In the genomic region with DNA sequence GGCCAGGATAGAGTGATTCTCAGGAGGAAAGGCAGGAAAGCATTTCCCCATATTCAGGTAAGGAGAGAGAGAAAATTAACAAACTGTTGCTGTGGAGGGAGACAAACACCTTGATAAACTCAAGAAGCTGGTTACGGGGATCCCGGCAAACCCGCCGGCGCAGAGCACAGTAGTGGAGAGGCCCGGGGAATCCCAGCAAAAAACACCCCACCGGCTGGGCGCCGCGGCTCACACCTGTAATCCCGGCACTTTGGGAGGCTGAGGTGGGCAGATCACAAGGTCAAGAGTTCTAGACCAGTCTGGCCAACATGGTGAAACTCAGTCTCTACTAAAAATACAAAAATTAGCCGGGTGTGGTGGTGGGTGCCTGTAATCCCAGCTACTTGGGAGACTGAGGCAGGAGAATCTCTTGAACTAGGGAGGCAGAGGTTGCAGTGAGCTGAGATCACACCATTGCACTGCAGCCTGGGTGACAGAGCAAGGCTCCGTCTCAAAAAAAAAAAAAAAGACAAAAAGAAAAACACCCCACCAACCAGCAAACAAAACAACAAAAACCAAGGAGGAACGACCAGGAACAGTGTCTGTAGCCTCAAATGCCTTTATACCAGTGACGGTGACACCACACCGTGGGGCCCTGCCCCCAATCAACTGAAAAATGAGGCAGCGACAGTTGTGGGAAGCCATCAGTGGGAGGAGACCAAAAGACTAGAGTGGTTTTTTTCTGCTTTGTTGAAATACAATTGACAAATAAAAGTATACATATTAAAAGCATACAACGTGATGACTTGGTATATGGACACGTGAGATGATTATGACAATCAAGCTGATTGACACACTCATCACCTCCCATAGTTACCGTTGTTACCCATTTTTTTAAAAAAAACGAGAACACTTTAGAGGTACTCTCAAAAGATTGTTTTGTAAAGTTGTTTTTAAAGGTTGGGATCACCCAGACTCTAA, we compare ENCODE assay signal across 10 cellular contexts. TPM values are rescaled to one million over a fixed set of nuclear protein-coding genes. Genes with fewer than 3 reads are reported as not detected.
A peak's percentile ranks its signal among the peaks of the same experiment; 100 is the strongest.
DNase-seq lines count a peak whose midpoint lies in the region; ATAC-seq and TF ChIP-seq lines count a peak whose summit lies in the region.
"Had no signal": no experiment of that assay in that cellular context is flagged by ENCODE, and none has a peak within 500 bp of the region (broad histone marks: within the 10 kb centered on the region; RNA-seq: fewer than 3 reads in every experiment).

No MANE protein-coding gene starts in this region.

- H3K4me1 ChIP-seq in OCI-LY7 (ENCODE audit: insufficient read depth, low read length, poor library complexity, severe bottlenecking) = peaks cover 6% of the 10 kb centered on the region
- H3K4me1 ChIP-seq: Caco-2 had no signal

- H3K4me3 ChIP-seq in OCI-LY7 (ENCODE audit: low read depth, low read length, poor library complexity, severe bottlenecking) = no peak overlapping the region

- H3K4me2 ChIP-seq in OCI-LY7 (ENCODE audit: low read length) = no peak overlapping the region

- intact Hi-C loops in CD4-positive, alpha-beta T cell (cut with DNase I, micrococcal nuclease) = loop anchor here (1.0 to 5.0 kb wide), 5 partner anchors 40 to 144 kb away; a partner anchor contains a TSS
- intact Hi-C loops in OCI-LY7 (cut with micrococcal nuclease; ENCODE audit: unreplicated experiment) (loop anchor here (1.0 to 5.0 kb wide), 3 partner anchors 77 to 145 kb away; a partner anchor contains a TSS), posterior vena cava (cut with DNase I) (no loop called here)

- DNase-seq in CD4-positive, alpha-beta T cell = peak in 9 of 10 experiments; percentile 8 to 79 (median 42)
- DNase-seq in OCI-LY7 (ENCODE audit: low spot score) = no peak
- DNase-seq in activated T-helper 1 cell treated with Interleukin-2 at 50 U/mL for 16 hours (ENCODE audit: low read depth) = peak; percentile 7
- DNase-seq in RWPE1 (ENCODE audit: low spot score) = no peak
- no peak for DNase-seq in posterior vena cava (ENCODE audit: low spot score)

- CTCF ChIA-PET in CD4-positive, alpha-beta T cell (lab: Charles Lee) = interaction anchor here (0.6 to 1.4 kb wide), 9 partner anchors 20 to 854 kb away, joined by 3 to 5 read pairs (median 3); a partner anchor contains a TSS
- CTCF ChIA-PET in OCI-LY7 (lab: Charles Lee; ENCODE audit: unreplicated experiment) (no interaction called here), RWPE1 (lab: Yijun Ruan, JAX) (interaction anchor here (0.6 to 2.0 kb wide), 5 partner anchors 14 to 270 kb away, joined by 3 to 10 read pairs (median 5); a partner anchor contains a TSS)

- H3K9me3 ChIP-seq in CD4-positive, alpha-beta T cell (ENCODE audit: control insufficient read depth, low read length) = peaks cover 10% of the 10 kb centered on the region
- no peaks in the 10 kb centered on the region for H3K9me3 ChIP-seq in OCI-LY7 (ENCODE audit: low read length)

- peak overlapping the region; percentile 17; the same call in 1 of the 2 replicates for H2AFZ ChIP-seq in OCI-LY7 (ENCODE audit: low read length)

- no peaks in the 10 kb centered on the region for H3K36me3 ChIP-seq in OCI-LY7 (ENCODE audit: insufficient read depth, low read length)

- H3K9me2 ChIP-seq in OCI-LY7 (ENCODE audit: insufficient read depth, low read length) = no peaks in the 10 kb centered on the region

- no peaks in the 10 kb centered on the region for H3K79me2 ChIP-seq in OCI-LY7 (ENCODE audit: insufficient read depth, low read depth, low read length)

- peaks cover 4% of the 10 kb centered on the region for H3K9me3 Mint-ChIP-seq in CD4-positive, alpha-beta T cell
- H3K9me3 Mint-ChIP-seq in nephron = no peaks in the 10 kb centered on the region
- H3K9me3 Mint-ChIP-seq: endodermal cell had no signal

- POLR2A ChIA-PET in CD4-positive, alpha-beta T cell (lab: Charles Lee) = interaction anchor here (0.5 to 0.7 kb wide), 3 partner anchors 40 to 1715 kb away, joined by 3 read pairs; a partner anchor contains a TSS
- POLR2A ChIA-PET in OCI-LY7 (lab: Charles Lee) (interaction anchor here (0.6 to 0.7 kb wide), 3 partner anchors 39 to 175 kb away, joined by 3 to 4 read pairs (median 4); no protein-coding TSS in a partner anchor), RWPE1 (lab: Yijun Ruan, JAX; ENCODE audit: low non-redundant PET) (interaction anchor here (0.6 kb wide), 2 partner anchors 24 to 40 kb away, joined by 3 to 9 read pairs; no protein-coding TSS in a partner anchor)

- peaks cover 37% of the 10 kb centered on the region for H3K4me1 Mint-ChIP-seq in CD4-positive, alpha-beta T cell (ENCODE audit: low read depth)
- peaks cover 25% of the 10 kb centered on the region for H3K4me1 Mint-ChIP-seq in nephron
- H3K4me1 Mint-ChIP-seq: endodermal cell had no signal

- ATAC-seq in CD4-positive, alpha-beta T cell (ENCODE audit: poor library complexity) = peak; percentile 95
- no peak for ATAC-seq in GM21526 (IDR thresholded peaks at IDR 0.05; ENCODE audit: low FRiP score, unreplicated experiment)
- ATAC-seq in GM21576 (IDR thresholded peaks at IDR 0.05; ENCODE audit: unreplicated experiment) = no peak

- H3K36me3 Mint-ChIP-seq in CD4-positive, alpha-beta T cell (ENCODE audit: low read depth) = peaks cover 5% of the 10 kb centered on the region
- no peaks in the 10 kb centered on the region for H3K36me3 Mint-ChIP-seq in nephron (ENCODE audit: low read depth)

- peak overlapping the region; percentile 78 for H3K27ac Mint-ChIP-seq in CD4-positive, alpha-beta T cell
- peak overlapping the region in 2 of 3 experiments; percentile 17 to 26 for H3K27ac Mint-ChIP-seq in nephron
- H3K27ac Mint-ChIP-seq: endodermal cell had no signal

- peak overlapping the region; percentile 66 for H3K4me3 Mint-ChIP-seq in CD4-positive, alpha-beta T cell
- H3K4me3 Mint-ChIP-seq in nephron = no peak overlapping the region
- H3K4me3 Mint-ChIP-seq: endodermal cell had no signal

- H3K27me3 ChIP-seq in CD4-positive, alpha-beta T cell (ENCODE audit: control insufficient read depth, insufficient read depth, low read length) = no peaks in the 10 kb centered on the region

- no peak overlapping the region for H3K27ac ChIP-seq in CD4-positive, alpha-beta T cell (ENCODE audit: low read depth, low read length)
- H3K27ac ChIP-seq in OCI-LY7 (ENCODE audit: low read depth, low read length, poor library complexity, severe bottlenecking) = no peak overlapping the region
- H3K27ac ChIP-seq in RWPE1 = no peak overlapping the region

- BruUV-seq in OCI-LY7 (replicated peaks; lab: Mats Ljungman, UMichigan) = no TSS peak

- no peaks in the 10 kb centered on the region for H4K20me1 ChIP-seq in OCI-LY7 (ENCODE audit: insufficient read depth, low read length)

- H3K27me3 Mint-ChIP-seq in CD4-positive, alpha-beta T cell = no peaks in the 10 kb centered on the region
- peaks cover 3% of the 10 kb centered on the region for H3K27me3 Mint-ChIP-seq in nephron (ENCODE audit: low read depth)

- no peak for TF ChIP-seq CTCF in CD4-positive, alpha-beta T cell (IDR thresholded peaks at IDR 0.05)
- TF ChIP-seq CTCF in OCI-LY7 (conservative IDR thresholded peaks at IDR 0.05; ENCODE audit: low read length) (no peak), nephron (IDR thresholded peaks at IDR 0.05; ENCODE audit: unreplicated experiment in 3 of 3) (no peak), RWPE1 (conservative IDR thresholded peaks at IDR 0.05; ENCODE audit: low read depth) (no peak)

RNA-seq across cellular contexts. Expression of a gene that starts 40.2 kb away (rescaled TPM):
- total RNA-seq in CD4-positive, alpha-beta T cell = 10 to 100 TPM; 38.0 to 38.2 TPM
- 204 and 220 TPM in 2 replicates for total RNA-seq in OCI-LY7 (2014; rRNA removed; shearing (Covaris generic))
- total RNA-seq in OCI-LY7 (2022) = 216 and 224 TPM in 2 replicates
- total RNA-seq in posterior vena cava = 100 to 1,000 TPM in 1 of 2 donors, 10 to 100 TPM in 1; 68.7 to 103 TPM

RNA-seq across cellular contexts. Expression of a gene that starts 58.6 kb away (rescaled TPM):
- total RNA-seq in CD4-positive, alpha-beta T cell = 1 to 10 TPM; 8.0 to 9.5 TPM
- 21.9 and 44.1 TPM in 2 replicates for total RNA-seq in OCI-LY7 (2014; rRNA removed; shearing (Covaris generic))
- 34.9 and 38.2 TPM in 2 replicates for total RNA-seq in OCI-LY7 (2022)
- total RNA-seq in posterior vena cava = 10 to 100 TPM; 21.1 to 22.7 TPM

Comparison
In these comparisons a context has a peak if more than half of its experiments do, and no peak if none do; other contexts are left out.
1. DNase-seq: peak in CD4-positive, alpha-beta T cell (9 of 10) and activated T-helper 1 cell treated with Interleukin-2 at 50 U/mL for 16 hours (single experiment); none in OCI-LY7 (single experiment), RWPE1 (single experiment) and posterior vena cava (single experiment).
2. intact Hi-C loops: an anchor here in CD4-positive, alpha-beta T cell (1.0 to 5.0 kb wide) and OCI-LY7 (1.0 to 5.0 kb wide); none called in posterior vena cava.